In genomic region chr1:63305043-63305442, GRCh38 we compare ENCODE assay signal across 2 cellular contexts.
TF ChIP-seq lines count a peak whose summit lies in the region.

No MANE protein-coding gene starts in this region.

TF ChIP-seq in GM23338, 12 proteins besides CTCF, POLR2A, EP300 and RAD21:
- no peak for TF ChIP-seq ZNF114 (CRISPR knock-in tag; IDR thresholded peaks at IDR 0.05)
- peak; percentile 80; the same call in 1 of the 2 replicates for TF ChIP-seq NANOG (IDR thresholded peaks at IDR 0.05; ENCODE audit: borderline replicate concordance)
TF ChIP-seq in GM23338: peak in this region for 1.

TF ChIP-seq in H1, 55 proteins besides CTCF, POLR2A, EP300 and RAD21:
- TF ChIP-seq TBP (IDR thresholded peaks at IDR 0.05; ENCODE audit: low read depth, low read length): no peak
- TF ChIP-seq MAX (IDR thresholded peaks at IDR 0.05): no peak
- TF ChIP-seq BCL11A (IDR thresholded peaks at IDR 0.05; ENCODE audit: low read depth in 2 of 2, low read length in 2 of 2): no peak
- no peak for TF ChIP-seq SUZ12 (IDR thresholded peaks at IDR 0.05; ENCODE audit: low read length)
- no peak for TF ChIP-seq CTBP2 (IDR thresholded peaks at IDR 0.05; ENCODE audit: borderline replicate concordance, insufficient read depth, insufficient read length, low read length)
TF ChIP-seq in H1: peak in this region for 0.
